ENCODE assay signal across 13 cellular contexts in genomic region chr5:32551865-32552264, GRCh38.
"Had no signal": no experiment of that assay in that cellular context is flagged by ENCODE, and none has a peak within 500 bp of the region (broad histone marks: within the 10 kb centered on the region; RNA-seq: fewer than 3 reads in every experiment).

No MANE protein-coding gene starts in this region.

- H3K27ac ChIP-seq: ascending aorta, coronary artery, heart right ventricle, left ventricle myocardium inferior, right atrium auricular region, transverse colon, uterus had no signal

- H3K4me1 ChIP-seq: ascending aorta, left ventricle myocardium inferior, right atrium auricular region, transverse colon, uterus had no signal

- DNase-seq: activated CD4-positive, CD25-positive, alpha-beta regulatory T cell treated with anti-CD3 and anti-CD28 coated beads, Interleukin-2, amount 50 U/mL, for 72 hours; activated effector memory CD4-positive, alpha-beta T cell treated with anti-CD3 and anti-CD28 coated beads, Interleukin-2, amount 50 U/mL, for 16 hours; activated naive CD4-positive, alpha-beta T cell treated with anti-CD3 and anti-CD28 coated beads, Interleukin-2, amount 50 U/mL, for 16 hours; activated T-cell treated with anti-CD3 and anti-CD28 coated beads, Interleukin-2, amount 50 U/mL, for 72 hours; heart right ventricle; left ventricle myocardium inferior; naive B cell; transverse colon; uterus had no signal

- H3K36me3 ChIP-seq: ascending aorta, heart right ventricle, left ventricle myocardium inferior, right atrium auricular region, transverse colon, uterus had no signal

- FAIRE-seq: frontal cortex had no signal

- H3K4me3 ChIP-seq: ascending aorta, coronary artery, heart right ventricle, left ventricle myocardium inferior, right atrium auricular region, transverse colon, uterus had no signal

- H3K27me3 ChIP-seq: ascending aorta, heart right ventricle, right atrium auricular region, transverse colon, uterus had no signal

- H3K9me3 ChIP-seq: ascending aorta, left ventricle myocardium inferior, right atrium auricular region, transverse colon, uterus had no signal
